9 cellular contexts compared by ENCODE assay signal in genomic region chr19:10808937-10809655, GRCh38. TPM values are rescaled to one million over a fixed set of nuclear protein-coding genes. Genes with fewer than 3 reads are reported as not detected.
DNase-seq lines count a peak whose midpoint lies in the region; ATAC-seq, FAIRE-seq and TF ChIP-seq lines count a peak whose summit lies in the region.
"Had no signal": no experiment of that assay in that cellular context is flagged by ENCODE, and none has a peak within 500 bp of the region (broad histone marks: within the 10 kb centered on the region; RNA-seq: fewer than 3 reads in every experiment).

No MANE protein-coding gene starts in this region.

- DNase-seq in Caki2 (ENCODE audit: low read depth) (peak; percentile 35), OCI-M1 (lab: John Stamatoyannopoulos, UW) (peak; percentile 79), K562 (ENCODE audit: extremely low read depth in 1 of 4, low spot score in 3 of 4) (peak; percentile 43 to 71 (median 66)), neural crest cell (ENCODE audit: low read depth, low spot score) (no peak), NCI-H446 (lab: John Stamatoyannopoulos, UW) (no peak), iPS-NIHi11 (ENCODE audit: low spot score) (no peak), midbrain (lab: John Stamatoyannopoulos, UW) (no peak), dedifferentiated amniotic fluid mesenchymal stem cell (ENCODE audit: extremely low spot score) (no peak)

- no peak overlapping the region for H3K27ac Mint-ChIP-seq in neural crest cell (ENCODE audit: unreplicated experiment)

- 34% methylated on average over 11 of the region's 11 CpGs for WGBS in K562 (ENCODE audit: insufficient coverage, low coverage, missing lambda C conversion rate)

- H2AFZ ChIP-seq in K562 (ENCODE audit: low read depth, low read length): no peak overlapping the region

- H3K27me3 ChIP-seq in K562 (ENCODE audit: control insufficient read depth in 2 of 2, insufficient read depth in 2 of 2, low read length in 2 of 2): no peaks in the 10 kb centered on the region

- H3K79me2 ChIP-seq in K562 (ENCODE audit: control insufficient read depth, insufficient read depth, low read length): peaks cover 8% of the 10 kb centered on the region; the same call in 2 of the 3 replicates

- POLR2A ChIA-PET in K562 (lab: Yijun Ruan, JAX): interaction anchor here (0.6 to 1.5 kb wide), 6 partner anchors 13 to 72 kb away, joined by 3 to 4 read pairs (median 4); partner anchors contain the start of gene TMED1

- CTCF ChIA-PET in K562 (lab: Yijun Ruan, JAX; ENCODE audit: low intra/inter-chr PET ratio): no interaction called here

- peak overlapping the region; percentile 7 for H3K4me3 Mint-ChIP-seq in neural crest cell

- no peaks in the 10 kb centered on the region for H3K4me1 Mint-ChIP-seq in neural crest cell

- 0 out of 2 replicates have a peak, but pooled peaks have one; percentile 25 for TF ChIP-seq POLR2A in K562 (conservative IDR thresholded peaks at IDR 0.05)

- peaks cover 48 to 53% of the 10 kb centered on the region in 2 experiments for H3K4me1 ChIP-seq in K562 (replicated peaks in 1 of 2; ENCODE audit: control insufficient read depth in 2 of 2, insufficient read depth in 2 of 2, low read length in 2 of 2)

- no peaks in the 10 kb centered on the region for H4K20me1 ChIP-seq in K562 (replicated peaks; ENCODE audit: control insufficient read depth, insufficient read depth, low read length)

- peak overlapping the region in 1 of 2 experiments; percentile 86; a peak in 2 of 4 replicates for H3K9ac ChIP-seq in K562 (ENCODE audit: insufficient read depth in 1 of 2, low read depth in 2 of 2, low read length in 2 of 2)

- intact Hi-C loops in K562 (cut with micrococcal nuclease): loop anchor here (2.0 kb wide), 1 partner anchor 90 kb away; the partner anchor contains the start of gene DNM2

- no peak for TF ChIP-seq EP300 in K562 (IDR thresholded peaks at IDR 0.05; ENCODE audit: low read length)

- no peaks in the 10 kb centered on the region for H3K27me3 Mint-ChIP-seq in neural crest cell (ENCODE audit: low read depth)

- no peaks in the 10 kb centered on the region for H3K9me1 ChIP-seq in K562 (ENCODE audit: control insufficient read depth, insufficient read depth, low read length)

- in situ Hi-C loops in Caki2 (cut with HindIII; ENCODE audit: low pct_unique_long_range_greater_than_20kb, low sequenced_read_pairs) (no loop called here), K562 (cut with MboI) (no loop called here)

- H3K36me3 Mint-ChIP-seq in neural crest cell (ENCODE audit: low read depth): peaks cover 20% of the 10 kb centered on the region

- H3K4me3 ChIP-seq in K562: no peak overlapping the region

- H3K9me3 Mint-ChIP-seq in neural crest cell: no peaks in the 10 kb centered on the region

- no peak for FAIRE-seq in K562 (lab: Jason Lieb, UNC)
- FAIRE-seq: islet of Langerhans had no signal

- no peaks in the 10 kb centered on the region; the same call in 1 of the 2 replicates for H3K9me3 ChIP-seq in K562 (replicated peaks; ENCODE audit: control insufficient read depth, insufficient read depth, low read depth, low read length)

- H3K36me3 ChIP-seq in K562 (ENCODE audit: control insufficient read depth, insufficient read depth, low read length): peaks cover 70% of the 10 kb centered on the region

- peak overlapping the region; percentile 38; the same call in 1 of the 2 replicates for H3K4me2 ChIP-seq in K562 (ENCODE audit: insufficient read depth, low read length)

- ATAC-seq in K562: peak; percentile 51

- TSS peak; percentile 7 for BruUV-seq in K562 (replicated peaks; lab: Mats Ljungman, UMichigan)

- TF ChIP-seq CTCF in K562 (IDR thresholded peaks at IDR 0.05 in 2 of 3, conservative IDR thresholded peaks at IDR 0.05 in 1 of 3; ENCODE audit: insufficient read depth in 2 of 3, low read depth in 1 of 3, low read length in 3 of 3) (no peak), neural crest cell (conservative IDR thresholded peaks at IDR 0.05) (no peak)

- H3K27ac ChIP-seq in K562 (ENCODE audit: extremely low read depth, low read depth, low read length): peak overlapping the region; percentile 4; the same call in 2 of the 3 replicates

- TF ChIP-seq RAD21 in K562 (CRISPR knock-in tag; conservative IDR thresholded peaks at IDR 0.05 in 1 of 2, IDR thresholded peaks at IDR 0.05 in 1 of 2): no peak

TF ChIP-seq in K562, 482 proteins besides CTCF, POLR2A, EP300 and RAD21 (continues in another document):
- TF ChIP-seq ZNF23 (CRISPR knock-in tag; IDR thresholded peaks at IDR 0.05): peak; percentile 98
- no peak for TF ChIP-seq ZNF583 (CRISPR knock-in tag; IDR thresholded peaks at IDR 0.05)
- peak; percentile 99 for TF ChIP-seq ZBTB17 (CRISPR knock-in tag; IDR thresholded peaks at IDR 0.05)
- peak; percentile 18; the same call in 1 of the 2 replicates for TF ChIP-seq TEAD4 (IDR thresholded peaks at IDR 0.05; ENCODE audit: low read length)
- no peak for TF ChIP-seq TEAD4 (CRISPR knock-in tag; IDR thresholded peaks at IDR 0.05; ENCODE audit: borderline replicate concordance)
- TF ChIP-seq BCOR (IDR thresholded peaks at IDR 0.05): peak; percentile 10; the same call in 1 of the 2 replicates
- TF ChIP-seq, protein P1, sequence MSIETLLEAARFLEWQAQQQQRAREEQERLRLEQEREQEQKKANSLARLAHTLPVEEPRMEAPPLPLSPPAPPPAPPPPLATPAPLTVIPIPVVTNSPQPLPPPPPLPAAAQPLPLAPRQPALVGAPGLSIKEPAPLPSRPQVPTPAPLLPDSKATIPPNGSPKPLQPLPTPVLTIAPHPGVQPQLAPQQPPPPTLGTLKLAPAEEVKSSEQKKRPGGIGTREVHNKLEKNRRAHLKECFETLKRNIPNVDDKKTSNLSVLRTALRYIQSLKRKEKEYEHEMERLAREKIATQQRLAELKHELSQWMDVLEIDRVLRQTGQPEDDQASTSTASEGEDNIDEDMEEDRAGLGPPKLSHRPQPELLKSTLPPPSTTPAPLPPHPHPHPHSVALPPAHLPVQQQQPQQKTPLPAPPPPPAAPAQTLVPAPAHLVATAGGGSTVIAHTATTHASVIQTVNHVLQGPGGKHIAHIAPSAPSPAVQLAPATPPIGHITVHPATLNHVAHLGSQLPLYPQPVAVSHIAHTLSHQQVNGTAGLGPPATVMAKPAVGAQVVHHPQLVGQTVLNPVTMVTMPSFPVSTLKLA (conservative IDR thresholded peaks at IDR 0.05): peak in 1 of 2 experiments; percentile 23; a peak in 1 of 4 replicates
- TF ChIP-seq PREB (CRISPR knock-in tag; IDR thresholded peaks at IDR 0.05): no peak
- TF ChIP-seq ZFP30 (CRISPR knock-in tag; IDR thresholded peaks at IDR 0.05; ENCODE audit: borderline replicate concordance): no peak

RNA-seq across cellular contexts. Expression of gene TMED1, which starts 26.9 kb away (rescaled TPM):
- total RNA-seq in Caki2 (2014; rRNA removed; shearing (Covaris generic); ENCODE audit: low replicate concordance): 47.7 and 64.0 TPM in 2 replicates
- total RNA-seq in K562 (2011; cell fraction: chromatin; rRNA removed; ENCODE audit: low replicate concordance): 12.5 and 36.8 TPM in 2 replicates
- total RNA-seq in K562 (2011; cell fraction: nucleolus; rRNA removed): 63.2 and 77.4 TPM in 2 replicates
- total RNA-seq in K562 (2011; cell fraction: nucleoplasm; rRNA removed): 32.4 and 49.3 TPM in 2 replicates
- 28.1 and 34.4 TPM in 2 replicates for total RNA-seq in K562 (2014; rRNA removed)
- total RNA-seq in K562 (2014; rRNA removed; fragmentation: Illumina TruSeq; extraction: Trizol): 7.4 and 8.0 TPM in 2 replicates
- 22.7 and 23.5 TPM in 2 replicates for total RNA-seq in K562 (2015; rRNA removed; fragmentation: Illumina TruSeq; extraction: Trizol)
- 25.5 and 28.2 TPM in 2 replicates for total RNA-seq in K562 (2021)
- polyA plus RNA-seq in K562 (2011; rRNA removed): 26.1 and 27.9 TPM in 2 replicates
- polyA plus RNA-seq in K562 (2011; cell fraction: cytosol; rRNA removed): 33.2 and 47.1 TPM in 2 replicates
- 10.9 and 12.8 TPM in 2 replicates for polyA plus RNA-seq in K562 (2011; cell fraction: nucleus; rRNA removed)
- 28.9 and 42.7 TPM in 2 replicates for polyA plus RNA-seq in K562 (2012)
- polyA plus RNA-seq in K562 (2014; fragmentation: Illumina TruSeq; extraction: Trizol): 9.6 and 18.6 TPM in 2 replicates
- polyA plus RNA-seq in K562 (2014; fragmentation: Nextera tagmentation; extraction: Ambion mirVana): 1 to 10 TPM in 1 of 2 experiments, under 1 TPM in 1; 0.86 to 5.9 TPM
- 29.3 and 30.2 TPM in 2 replicates for polyA plus RNA-seq in K562 (2014; rRNA removed)
- 11.8 and 20.7 TPM in 2 replicates for polyA minus RNA-seq in K562 (2011; rRNA and poly(A)+ RNA removed)
- 14.7 and 14.8 TPM in 2 replicates for polyA minus RNA-seq in K562 (2011; cell fraction: cytosol; rRNA and poly(A)+ RNA removed)
- polyA minus RNA-seq in K562 (2011; cell fraction: nucleus; rRNA and poly(A)+ RNA removed): 4.3 and 6.6 TPM in 2 replicates
- 27.9 and 30.9 TPM in 2 replicates for total RNA-seq in neural crest cell

RNA-seq across cellular contexts. Expression of gene C19orf38, which starts 39.1 kb away (rescaled TPM):
- 1.1 and 3.3 TPM in 2 replicates for total RNA-seq in Caki2 (2014; rRNA removed; shearing (Covaris generic); ENCODE audit: low replicate concordance)
- total RNA-seq in K562 (2011; cell fraction: chromatin; rRNA removed; ENCODE audit: low replicate concordance): 0.83 TPM in 1 of 2 replicates, not detected in the other
- total RNA-seq in K562 (2011; cell fraction: nucleolus; rRNA removed): 0.50 TPM in 1 of 2 replicates, not detected in the other
- not detected in 2 replicates for total RNA-seq in K562 (2011; cell fraction: nucleoplasm; rRNA removed)
- 0.16 TPM in 1 of 2 replicates, not detected in the other for total RNA-seq in K562 (2014; rRNA removed)
- not detected in 2 replicates for total RNA-seq in K562 (2014; rRNA removed; fragmentation: Illumina TruSeq; extraction: Trizol)
- total RNA-seq in K562 (2015; rRNA removed; fragmentation: Illumina TruSeq; extraction: Trizol): not detected in 2 replicates
- total RNA-seq in K562 (2021): 0.18 and 0.29 TPM in 2 replicates
- polyA plus RNA-seq in K562 (2011; rRNA removed): 0.14 and 0.31 TPM in 2 replicates
- 0.19 and 0.22 TPM in 2 replicates for polyA plus RNA-seq in K562 (2011; cell fraction: cytosol; rRNA removed)
- 0.10 and 0.34 TPM in 2 replicates for polyA plus RNA-seq in K562 (2011; cell fraction: nucleus; rRNA removed)
- polyA plus RNA-seq in K562 (2012): 0.27 and 0.40 TPM in 2 replicates
- not detected in 2 replicates for polyA plus RNA-seq in K562 (2014; fragmentation: Illumina TruSeq; extraction: Trizol)
- not detected for polyA plus RNA-seq in K562 (2014; fragmentation: Nextera tagmentation; extraction: Ambion mirVana)
- polyA plus RNA-seq in K562 (2014; rRNA removed): 0.53 TPM in 1 of 2 replicates, not detected in the other
- not detected in 2 replicates for polyA minus RNA-seq in K562 (2011; rRNA and poly(A)+ RNA removed)
- not detected in 2 replicates for polyA minus RNA-seq in K562 (2011; cell fraction: cytosol; rRNA and poly(A)+ RNA removed)
- polyA minus RNA-seq in K562 (2011; cell fraction: nucleus; rRNA and poly(A)+ RNA removed): 0.27 and 0.56 TPM in 2 replicates
- total RNA-seq in neural crest cell: not detected in 2 replicates

Comparison
In these comparisons a context has a peak if more than half of its experiments do, and no peak if none do; other contexts are left out.
1. DNase-seq: peak in Caki2 (single experiment), OCI-M1 (single experiment) and K562 (4 of 4); none in neural crest cell (single experiment), NCI-H446 (0 of 2), iPS-NIHi11 (single experiment), midbrain (single experiment) and dedifferentiated amniotic fluid mesenchymal stem cell (single experiment).